ENCODE assay signal across 24 cellular contexts in the genomic region with DNA sequence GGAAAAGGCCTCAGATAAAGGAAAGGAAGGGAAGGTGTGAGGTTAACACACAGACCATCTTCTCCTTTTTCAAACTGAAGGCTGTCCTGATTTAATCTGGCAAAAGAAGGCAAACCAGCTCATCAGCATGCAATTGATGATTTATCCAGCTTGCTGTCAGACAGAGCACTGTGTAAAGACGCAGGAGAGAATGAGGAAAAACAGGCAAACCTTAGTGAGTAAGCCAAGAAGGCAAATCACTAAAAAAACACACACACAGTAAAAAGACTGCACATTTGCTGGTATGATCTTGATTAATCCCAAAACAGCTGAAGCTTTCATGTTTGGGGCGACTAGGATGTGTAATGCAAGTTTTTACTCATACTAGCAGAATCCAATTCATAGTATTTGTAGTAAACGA.
DNase-seq lines count a peak whose midpoint lies in the region; ATAC-seq and TF ChIP-seq lines count a peak whose summit lies in the region.
"Had no signal": no experiment of that assay in that cellular context is flagged by ENCODE, and none has a peak within 500 bp of the region (broad histone marks: within the 10 kb centered on the region; RNA-seq: fewer than 3 reads in every experiment).

No MANE protein-coding gene starts in this region.

- no peak overlapping the region for H2AK5ac ChIP-seq in trophoblast cell (ENCODE audit: low read length)

- no peaks in the 10 kb centered on the region for H3K79me1 ChIP-seq in trophoblast cell (ENCODE audit: low read length)

- no peak overlapping the region for H4K91ac ChIP-seq in trophoblast cell (ENCODE audit: low read depth, low read length)

- no peak overlapping the region for H3K23ac ChIP-seq in trophoblast cell (ENCODE audit: low read length)

- TF ChIP-seq CTCF in VCaP (conservative IDR thresholded peaks at IDR 0.05) (no peak), foreskin fibroblast (IDR thresholded peaks at IDR 0.05; ENCODE audit: low read depth, low read length) (no peak), Calu3 (IDR thresholded peaks at IDR 0.05; ENCODE audit: unreplicated experiment) (no peak)

- CTCF ChIA-PET in Calu3 (lab: Charles Lee), result no interaction called here

- H4K12ac ChIP-seq in trophoblast cell (ENCODE audit: low read depth, low read length), result no peak overlapping the region

- intact Hi-C loops in Calu3 (cut with micrococcal nuclease; ENCODE audit: unreplicated experiment), result no loop called here

- no peaks in the 10 kb centered on the region for H3K79me2 ChIP-seq in trophoblast cell (ENCODE audit: control insufficient read depth, insufficient read depth, low read length, poor library complexity)

- H3K4me1 Mint-ChIP-seq in Calu3 (ENCODE audit: low read depth, unreplicated experiment), result no peaks in the 10 kb centered on the region
- H3K4me1 Mint-ChIP-seq: activated CD4-positive, alpha-beta T cell treated with anti-CD3 and anti-CD28 coated beads, Interleukin-2, amount 10 ng/mL, durations not matched to agents 7 days and 5 days had no signal

- no peaks in the 10 kb centered on the region for H3K9me3 Mint-ChIP-seq in Calu3 (ENCODE audit: low read depth, unreplicated experiment)
- H3K9me3 Mint-ChIP-seq: activated CD4-positive, alpha-beta T cell treated with anti-CD3 and anti-CD28 coated beads, Interleukin-2, amount 10 ng/mL, durations not matched to agents 7 days and 5 days had no signal

- H3K27me3 ChIP-seq in trophoblast cell (ENCODE audit: insufficient read depth, low read length), result no peaks in the 10 kb centered on the region
- H3K27me3 ChIP-seq: stomach, transverse colon had no signal

- H3K36me3 ChIP-seq in trophoblast cell (ENCODE audit: control insufficient read depth in 1 of 2, insufficient read depth in 2 of 2, low read length in 2 of 2), result no peaks in the 10 kb centered on the region
- H3K36me3 ChIP-seq: stomach, transverse colon had no signal

- BruUV-seq in Calu3 (replicated peaks; lab: Mats Ljungman, UMichigan), result no TSS peak

- H3K4me3 Mint-ChIP-seq in Calu3 (ENCODE audit: low read depth, unreplicated experiment), result no peak overlapping the region
- H3K4me3 Mint-ChIP-seq: activated CD4-positive, alpha-beta T cell treated with anti-CD3 and anti-CD28 coated beads, Interleukin-2, amount 10 ng/mL, durations not matched to agents 7 days and 5 days; activated T-cell treated with anti-CD3 and anti-CD28 coated beads, Interleukin-2, amount 50 U/mL, for 4 hours had no signal

- H3K27ac ChIP-seq in VCaP, result peak overlapping the region; percentile 8; the same call in 1 of the 2 replicates
- no peak overlapping the region for H3K27ac ChIP-seq in trophoblast cell (ENCODE audit: low read depth, low read length)
- H3K27ac ChIP-seq: stomach, transverse colon had no signal

- H2BK5ac ChIP-seq in trophoblast cell (ENCODE audit: low read depth, low read length, poor library complexity), result no peak overlapping the region

- no peaks in the 10 kb centered on the region for H3K36me3 Mint-ChIP-seq in Calu3 (ENCODE audit: insufficient read depth, unreplicated experiment)

- DNase-seq in Ammon's horn (ENCODE audit: low spot score) (peak; percentile 12), foreskin fibroblast (peak; percentile 34 to 65), trophoblast cell (peak; percentile 64 to 80), T-helper 1 cell (no peak), Calu3 (no peak)
- DNase-seq: activated CD4-positive, alpha-beta T cell treated with anti-CD3 and anti-CD28 coated beads, Interleukin-2, amount 10 ng/mL, durations not matched to agents 7 days and 5 days; activated gamma-delta T cell treated with Interleukin-2 at 50 U/mL for 16 hours; activated T-cell treated with anti-CD3 and anti-CD28 coated beads, Interleukin-2, amount 50 U/mL, for 4 hours; C1 segment of cervical spinal cord; cerebellar nuclear complex; COR-L47; foreskin melanocyte; GF-D8; Kasumi-1; NCI-H1694 treated with DMSO at 0.1 percent for 48 hours; NCI-H2171; NCI-H524; Right ventricle myocardium superior; stomach; transverse colon had no signal

- ATAC-seq in GM19452 (IDR thresholded peaks at IDR 0.05; ENCODE audit: unreplicated experiment) (no peak), GM19395 (IDR thresholded peaks at IDR 0.05; ENCODE audit: unreplicated experiment) (no peak)
- ATAC-seq: activated T-cell treated with anti-CD3 and anti-CD28 coated beads, Interleukin-2, amount 50 U/mL, for 4 hours had no signal

- H2BK12ac ChIP-seq in trophoblast cell (ENCODE audit: low read length), result no peak overlapping the region

- peaks cover 2 to 8% of the 10 kb centered on the region in 2 experiments for H3K4me1 ChIP-seq in trophoblast cell (ENCODE audit: control insufficient read depth in 1 of 2, insufficient read depth in 2 of 2, low read length in 2 of 2)
- H3K4me1 ChIP-seq: stomach, transverse colon had no signal

- no peaks in the 10 kb centered on the region for H3K27me3 Mint-ChIP-seq in Calu3 (ENCODE audit: unreplicated experiment)

- H2AFZ ChIP-seq in trophoblast cell (ENCODE audit: insufficient read depth, low read length, poor library complexity), result no peak overlapping the region

- no peak overlapping the region for H3K27ac Mint-ChIP-seq in Calu3 (ENCODE audit: unreplicated experiment)
- H3K27ac Mint-ChIP-seq: activated CD4-positive, alpha-beta T cell treated with anti-CD3 and anti-CD28 coated beads, Interleukin-2, amount 10 ng/mL, durations not matched to agents 7 days and 5 days had no signal

- no CpG with 5 or more reads among the region's 3 CpGs for WGBS in trophoblast cell (ENCODE audit: extremely low coverage, insufficient coverage, insufficient read length)

- no peak overlapping the region for H3K4me2 ChIP-seq in trophoblast cell (ENCODE audit: low read length)

- H2BK120ac ChIP-seq in trophoblast cell (ENCODE audit: insufficient read depth, low read length, poor library complexity), result no peak overlapping the region

- no peak overlapping the region for H4K8ac ChIP-seq in trophoblast cell (ENCODE audit: low read depth, low read length)

- H3K4me3 ChIP-seq in foreskin fibroblast (ENCODE audit: low read depth in 1 of 2, low read length in 2 of 2) (no peak overlapping the region), trophoblast cell (ENCODE audit: low read depth, low read length) (no peak overlapping the region)
- H3K4me3 ChIP-seq: lung, stomach, transverse colon had no signal

- H3K9me3 ChIP-seq in trophoblast cell (ENCODE audit: insufficient read depth, low read depth, low read length), result no peaks in the 10 kb centered on the region
- H3K9me3 ChIP-seq: stomach, transverse colon had no signal

- H3K9ac ChIP-seq in trophoblast cell (ENCODE audit: low read length), result no peak overlapping the region

- H3K18ac ChIP-seq in trophoblast cell (ENCODE audit: low read length), result no peak overlapping the region

- H3K14ac ChIP-seq in trophoblast cell (ENCODE audit: low read length), result no peak overlapping the region

- H3K4ac ChIP-seq in trophoblast cell (ENCODE audit: low read depth, low read length), result no peak overlapping the region

Comparison
In these comparisons a context has a peak if more than half of its experiments do, and no peak if none do; other contexts are left out.
1. DNase-seq: peak in Ammon's horn (single experiment), foreskin fibroblast (2 of 2) and trophoblast cell (2 of 2); none in T-helper 1 cell (0 of 5) and Calu3 (single experiment).